Comparison of ENCODE assay signal across 15 cellular contexts in the genomic region with DNA sequence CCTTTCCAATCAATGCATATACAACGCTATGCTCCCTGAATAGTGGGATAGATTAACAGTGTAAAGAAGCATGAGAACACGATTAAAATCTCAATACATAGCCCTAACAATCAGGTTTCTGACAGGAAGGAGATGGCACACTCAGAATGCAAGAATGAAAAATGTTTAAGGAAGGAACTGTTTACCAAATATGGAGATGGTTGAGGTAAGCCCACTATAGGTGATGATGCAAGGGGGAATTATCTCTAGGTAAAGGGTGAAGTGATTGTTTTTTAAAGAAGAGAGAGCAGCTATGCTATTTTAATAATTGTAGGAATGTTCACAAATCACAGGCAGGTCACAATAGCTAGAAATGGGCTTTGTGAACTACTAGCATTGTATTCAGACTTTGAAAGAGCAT.
A peak's percentile ranks its signal among the peaks of the same experiment; 100 is the strongest.
DNase-seq lines count a peak whose midpoint lies in the region; ATAC-seq, FAIRE-seq and TF ChIP-seq lines count a peak whose summit lies in the region.
"Had no signal": no experiment of that assay in that cellular context is flagged by ENCODE, and none has a peak within 500 bp of the region (broad histone marks: within the 10 kb centered on the region; RNA-seq: fewer than 3 reads in every experiment).

No MANE protein-coding gene starts in this region.

- FAIRE-seq in bronchial epithelial cell (lab: Jason Lieb, UNC): no peak
- FAIRE-seq: A549, GM12891 had no signal

- H3K27ac ChIP-seq in RWPE1 (no peak overlapping the region), foreskin keratinocyte (no peak overlapping the region), tibial nerve (no peak overlapping the region)
- H3K27ac ChIP-seq: A549, C4-2B, HL-60 had no signal

- H3K4me1 ChIP-seq in foreskin keratinocyte: no peaks in the 10 kb centered on the region
- no peaks in the 10 kb centered on the region for H3K4me1 ChIP-seq in tibial nerve
- H3K4me1 ChIP-seq: A549, BE2C, HAP-1 had no signal

- CTCF ChIA-PET in RWPE1 (lab: Yijun Ruan, JAX): interaction anchor here (0.7 kb wide), 1 partner anchor 568 kb away, joined by 3 read pairs; no protein-coding TSS in a partner anchor

- H3K4me3 ChIP-seq in bronchial epithelial cell (ENCODE audit: low read depth, low read length): no peak overlapping the region
- no peak overlapping the region for H3K4me3 ChIP-seq in tibial nerve
- H3K4me3 ChIP-seq in lower leg skin (ENCODE audit: low read depth, poor library complexity, severe bottlenecking): no peak overlapping the region
- H3K4me3 ChIP-seq: A549, HAP-1 had no signal

- H3K9me3 ChIP-seq in tibial nerve: peaks cover 0 to 11% (median 0%) of the 10 kb centered on the region in 4 donors
- H3K9me3 ChIP-seq: A549, BE2C, HAP-1 had no signal

- intact Hi-C loops in lower leg skin (cut with DNase I; ENCODE audit: low total_unique reads): no loop called here

- H3K36me3 ChIP-seq in bronchial epithelial cell (ENCODE audit: control insufficient read depth, insufficient read depth, low read length) (no peaks in the 10 kb centered on the region), tibial nerve (no peaks in the 10 kb centered on the region)
- H3K36me3 ChIP-seq: BE2C, HAP-1 had no signal

- TF ChIP-seq POLR2A in tibial nerve (IDR thresholded peaks at IDR 0.05) (no peak), lower leg skin (IDR thresholded peaks at IDR 0.05) (no peak)

- ATAC-seq in foreskin keratinocyte: no peak
- no peak for ATAC-seq in HG02840 (IDR thresholded peaks at IDR 0.05; ENCODE audit: low FRiP score, unreplicated experiment)
- ATAC-seq: A549 had no signal

- no peak for TF ChIP-seq EP300 in tibial nerve (IDR thresholded peaks at IDR 0.05)

- H3K27me3 ChIP-seq in bronchial epithelial cell (ENCODE audit: control insufficient read depth, insufficient read depth, low read length) (no peaks in the 10 kb centered on the region), foreskin keratinocyte (no peaks in the 10 kb centered on the region), tibial nerve (no peaks in the 10 kb centered on the region)
- H3K27me3 ChIP-seq: BE2C had no signal

- WGBS in tibial nerve, 2 donors: 81 to 87% methylated on average over 2 of the region's 2 CpGs
- WGBS in lower leg skin, 2 donors: 67 to 81% methylated on average over 2 of the region's 2 CpGs

- no peak for TF ChIP-seq CTCF in RWPE1 (conservative IDR thresholded peaks at IDR 0.05; ENCODE audit: low read depth)
- TF ChIP-seq CTCF in bronchial epithelial cell (IDR thresholded peaks at IDR 0.05; ENCODE audit: insufficient read depth, low read length, severe bottlenecking): no peak
- TF ChIP-seq CTCF in foreskin keratinocyte (conservative IDR thresholded peaks at IDR 0.05): no peak
- TF ChIP-seq CTCF in tibial nerve (IDR thresholded peaks at IDR 0.05): no peak
- no peak for TF ChIP-seq CTCF in lower leg skin (IDR thresholded peaks at IDR 0.05)

- DNase-seq in RWPE1 (ENCODE audit: low spot score) (peak; percentile 6), bronchial epithelial cell (ENCODE audit: low read depth) (peak; percentile 49), foreskin keratinocyte (peak; percentile 22 to 61), tibial nerve (ENCODE audit: low spot score in 2 of 2) (no peak), lower leg skin (ENCODE audit: low spot score in 2 of 2) (no peak)
- DNase-seq: BE2C; CD4-positive, alpha-beta memory T cell; DMS79; GOT3 had no signal

- POLR2A ChIA-PET in RWPE1 (lab: Yijun Ruan, JAX; ENCODE audit: low non-redundant PET): no interaction called here

Comparison
In these comparisons a context has a peak if more than half of its experiments do, and no peak if none do; other contexts are left out.
1. DNase-seq: peak in RWPE1 (single experiment), bronchial epithelial cell (single experiment) and foreskin keratinocyte (2 of 2); none in tibial nerve (0 of 2) and lower leg skin (0 of 2).